1 cellular context compared by ENCODE assay signal in genomic region chr3:17749705-17750293, GRCh38.
TF ChIP-seq lines count a peak whose summit lies in the region.

No MANE protein-coding gene starts in this region.

TF ChIP-seq in SK-N-SH, 30 proteins besides CTCF, POLR2A, EP300 and RAD21 (continued from another document):
- TF ChIP-seq, protein P1, sequence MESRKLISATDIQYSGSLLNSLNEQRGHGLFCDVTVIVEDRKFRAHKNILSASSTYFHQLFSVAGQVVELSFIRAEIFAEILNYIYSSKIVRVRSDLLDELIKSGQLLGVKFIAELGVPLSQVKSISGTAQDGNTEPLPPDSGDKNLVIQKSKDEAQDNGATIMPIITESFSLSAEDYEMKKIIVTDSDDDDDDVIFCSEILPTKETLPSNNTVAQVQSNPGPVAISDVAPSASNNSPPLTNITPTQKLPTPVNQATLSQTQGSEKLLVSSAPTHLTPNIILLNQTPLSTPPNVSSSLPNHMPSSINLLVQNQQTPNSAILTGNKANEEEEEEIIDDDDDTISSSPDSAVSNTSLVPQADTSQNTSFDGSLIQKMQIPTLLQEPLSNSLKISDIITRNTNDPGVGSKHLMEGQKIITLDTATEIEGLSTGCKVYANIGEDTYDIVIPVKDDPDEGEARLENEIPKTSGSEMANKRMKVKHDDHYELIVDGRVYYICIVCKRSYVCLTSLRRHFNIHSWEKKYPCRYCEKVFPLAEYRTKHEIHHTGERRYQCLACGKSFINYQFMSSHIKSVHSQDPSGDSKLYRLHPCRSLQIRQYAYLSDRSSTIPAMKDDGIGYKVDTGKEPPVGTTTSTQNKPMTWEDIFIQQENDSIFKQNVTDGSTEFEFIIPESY (IDR thresholded peaks at IDR 0.05; ENCODE audit: borderline replicate concordance, low read depth) = no peak
- TF ChIP-seq SMC3 (IDR thresholded peaks at IDR 0.05; ENCODE audit: low read depth, low read length) = no peak
- TF ChIP-seq NFIC (IDR thresholded peaks at IDR 0.05; ENCODE audit: borderline replicate concordance) = no peak
- TF ChIP-seq RFX5 (IDR thresholded peaks at IDR 0.05; ENCODE audit: low read length) = no peak
- TF ChIP-seq FOXM1 (IDR thresholded peaks at IDR 0.05; ENCODE audit: low read depth) = no peak
- TF ChIP-seq FOSL2 (IDR thresholded peaks at IDR 0.05; ENCODE audit: borderline replicate concordance, low read depth) = no peak
- no peak for TF ChIP-seq MEF2A (IDR thresholded peaks at IDR 0.05; ENCODE audit: borderline replicate concordance, low read depth)
